ENCODE assay signal across 26 cellular contexts in genomic region chr17:47135235-47135634, GRCh38.
"Had no signal": no experiment of that assay in that cellular context is flagged by ENCODE, and none has a peak within 500 bp of the region (broad histone marks: within the 10 kb centered on the region; RNA-seq: fewer than 3 reads in every experiment).

No MANE protein-coding gene starts in this region.

- H3K4me1 Mint-ChIP-seq: mesothelial cell of epicardium; nephron progenitor cell; stimulated activated effector memory CD8-positive, alpha-beta T cell treated with anti-CD3 and anti-CD28 coated beads, Interleukin-12 subunit alpha, Interleukin-12 subunit beta, amount 100 ng/mL, for 72 hours had no signal

- H3K27ac Mint-ChIP-seq: mesothelial cell of epicardium; nephron progenitor cell; stimulated activated effector memory CD8-positive, alpha-beta T cell treated with anti-CD3 and anti-CD28 coated beads, Interleukin-12 subunit alpha, Interleukin-12 subunit beta, amount 100 ng/mL, for 72 hours had no signal

- H3K4me3 Mint-ChIP-seq: effector memory CD8-positive, alpha-beta T cell; mesothelial cell of epicardium; naive B cell; nephron progenitor cell; stimulated activated effector memory CD8-positive, alpha-beta T cell treated with anti-CD3 and anti-CD28 coated beads, Interleukin-12 subunit alpha, Interleukin-12 subunit beta, amount 100 ng/mL, for 72 hours had no signal

- H3K27ac ChIP-seq: esophagus squamous epithelium, gastroesophageal sphincter, heart left ventricle, hepatocyte, left lung, prostate gland, right atrium auricular region, sigmoid colon, stomach, thyroid gland, vagina had no signal

- H3K9me3 Mint-ChIP-seq: effector memory CD8-positive, alpha-beta T cell; mesothelial cell of epicardium; naive B cell; nephron progenitor cell; stimulated activated effector memory CD8-positive, alpha-beta T cell treated with anti-CD3 and anti-CD28 coated beads, Interleukin-12 subunit alpha, Interleukin-12 subunit beta, amount 100 ng/mL, for 72 hours had no signal

- ATAC-seq: effector memory CD8-positive, alpha-beta T cell; gastroesophageal sphincter; heart left ventricle; left cardiac atrium; left lung; mucosa of descending colon; stimulated activated effector memory CD8-positive, alpha-beta T cell treated with anti-CD3 and anti-CD28 coated beads, Interleukin-12 subunit alpha, Interleukin-12 subunit beta, amount 100 ng/mL, for 72 hours had no signal

- H3K27me3 Mint-ChIP-seq: effector memory CD8-positive, alpha-beta T cell; naive B cell had no signal

- H3K27me3 ChIP-seq: esophagus squamous epithelium, gastroesophageal sphincter, heart left ventricle, hepatocyte, left lung, right atrium auricular region, sigmoid colon, stomach, thyroid gland, vagina had no signal

- DNase-seq: cortex of kidney; effector memory CD8-positive, alpha-beta T cell; erythroblast; esophagus squamous epithelium; heart left ventricle; left cardiac atrium; left lung; mesenchymal stem cell; mucosa of descending colon; naive B cell; nephron progenitor cell; nucleus accumbens; sigmoid colon; stimulated activated CD4-positive, alpha-beta T cell treated with anti-CD3 and anti-CD28 coated beads, Interleukin-2, amount 100 ng/mL, for 24 hours; stimulated activated CD4-positive, alpha-beta T cell treated with anti-CD3 and anti-CD28 coated beads, Interleukin-4, amount 100 ng/mL, for 24 hours; stimulated activated naive CD4-positive, alpha-beta T cell treated with Interleukin-2 at 50 U/mL for 16 hours; stomach; thyroid gland; trophoblast cell had no signal

- H3K4me1 ChIP-seq: esophagus squamous epithelium, gastroesophageal sphincter, heart left ventricle, left lung, prostate gland, right atrium auricular region, sigmoid colon, stomach, thyroid gland, vagina had no signal
